ENCODE assay signal across 17 cellular contexts in the genomic region with DNA sequence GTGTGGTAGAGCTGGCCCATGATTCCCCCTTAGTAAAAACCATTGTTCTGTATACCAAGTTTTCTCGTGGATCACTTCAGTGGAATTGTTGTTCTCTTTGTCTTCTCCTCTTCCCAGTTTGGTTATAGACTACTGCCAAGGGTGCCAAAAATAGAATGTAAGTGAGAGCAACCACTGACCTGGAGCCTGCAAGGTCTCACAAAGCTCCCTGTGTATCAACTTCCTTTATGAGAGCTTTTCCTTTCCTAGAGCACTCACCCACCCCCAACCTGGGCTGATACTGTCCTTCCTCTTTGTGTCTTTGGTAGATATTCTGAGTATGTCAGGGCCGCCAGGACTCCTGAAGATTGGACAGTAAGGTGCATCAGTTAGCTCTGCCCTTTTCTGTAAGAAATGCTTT.
DNase-seq lines count a peak whose midpoint lies in the region; ATAC-seq and TF ChIP-seq lines count a peak whose summit lies in the region.
"Had no signal": no experiment of that assay in that cellular context is flagged by ENCODE, and none has a peak within 500 bp of the region (broad histone marks: within the 10 kb centered on the region; RNA-seq: fewer than 3 reads in every experiment).

No MANE protein-coding gene starts in this region.

- intact Hi-C loops in psoas muscle (cut with DNase I) = no loop called here
- intact Hi-C loops in activated T-helper 1 cell treated with anti-CD3 and anti-CD28 coated beads, Interleukin-12 subunit alpha, Interleukin-12 subunit beta, Interleukin-2, Interleukin-4 antibody, amounts not matched to agents 30 ng/mL and 10 ng/mL and 1 ng/mL, durations not matched to agents 14 hours and 24 hours and 36 hours (cut with micrococcal nuclease) = no loop called here

- in situ Hi-C loops in KBM-7 (cut with MboI; ENCODE audit: low pct_unique_long_range_greater_than_20kb, low sequenced_read_pairs) (no loop called here), SK-MEL-5 (cut with HindIII; ENCODE audit: low pct_unique_long_range_greater_than_20kb, low sequenced_read_pairs) (no loop called here)

- no peak for TF ChIP-seq EP300 in upper lobe of left lung (IDR thresholded peaks at IDR 0.05)

- H3K4me3 ChIP-seq in psoas muscle (no peak overlapping the region), upper lobe of left lung (no peak overlapping the region)
- H3K4me3 ChIP-seq: K562 had no signal

- ATAC-seq in psoas muscle (peak in 3 of 4 donors; percentile 58 to 63 (median 61)), upper lobe of left lung (ENCODE audit: low FRiP score in 2 of 2) (no peak)
- ATAC-seq: K562 had no signal

- 27 to 46% (median 45%) methylated on average over 2 of the region's 2 CpGs for WGBS in psoas muscle, 3 donors
- 69 to 72% methylated on average over 2 of the region's 2 CpGs for WGBS in upper lobe of left lung, 2 donors

- peaks cover 8% of the 10 kb centered on the region for H3K27me3 Mint-ChIP-seq in activated T-helper 1 cell treated with anti-CD3 and anti-CD28 coated beads, Interleukin-12 subunit alpha, Interleukin-12 subunit beta, Interleukin-2, Interleukin-4 antibody, amounts not matched to agents 30 ng/mL and 10 ng/mL and 1 ng/mL, durations not matched to agents 14 hours and 24 hours and 36 hours (ENCODE audit: insufficient read depth)

- no peak overlapping the region for H3K27ac ChIP-seq in psoas muscle
- H3K27ac ChIP-seq in upper lobe of left lung = no peak overlapping the region
- H3K27ac ChIP-seq: C4-2B had no signal

- no peak for TF ChIP-seq CTCF in psoas muscle (IDR thresholded peaks at IDR 0.05)
- no peak for TF ChIP-seq CTCF in upper lobe of left lung (IDR thresholded peaks at IDR 0.05)

- H3K27me3 ChIP-seq in psoas muscle (ENCODE audit: insufficient read depth in 3 of 3, low read length in 2 of 3) (no peaks in the 10 kb centered on the region), upper lobe of left lung (no peaks in the 10 kb centered on the region)

- H3K9me3 ChIP-seq in psoas muscle = no peaks in the 10 kb centered on the region
- H3K9me3 ChIP-seq in upper lobe of left lung = no peaks in the 10 kb centered on the region

- no peak overlapping the region for H3K4me3 Mint-ChIP-seq in activated T-helper 1 cell treated with anti-CD3 and anti-CD28 coated beads, Interleukin-12 subunit alpha, Interleukin-12 subunit beta, Interleukin-2, Interleukin-4 antibody, amounts not matched to agents 30 ng/mL and 10 ng/mL and 1 ng/mL, durations not matched to agents 14 hours and 24 hours and 36 hours

- DNase-seq in SKM-1 treated with dmso at 0.1 percent for 144 hours (lab: John Stamatoyannopoulos, UW; ENCODE audit: unreplicated experiment) (peak; percentile 46), SKM-1 (lab: John Stamatoyannopoulos, UW; ENCODE audit: unreplicated experiment) (no peak), KBM-7 (peak; percentile 51), SK-MEL-5 (ENCODE audit: low read depth, low spot score) (peak; percentile 60), psoas muscle (no peak), upper lobe of left lung (no peak), C1 segment of cervical spinal cord (lab: John Stamatoyannopoulos, UW) (no peak)
- no peak for DNase-seq in activated T-helper 1 cell treated with anti-CD3 and anti-CD28 coated beads, Interleukin-12 subunit alpha, Interleukin-12 subunit beta, Interleukin-2, Interleukin-4 antibody, amounts not matched to agents 30 ng/mL and 10 ng/mL and 1 ng/mL, durations not matched to agents 14 hours and 24 hours and 36 hours (ENCODE audit: low spot score)
- DNase-seq: DMS 273 treated with DMSO at 0.1 percent for 48 hours, GF-D8, GOT3, NCI-H1092 treated with DMSO at 0.1 percent for 48 hours, NCI-H2081 treated with DMSO at 0.1 percent for 48 hours, NCI-H510A treated with DMSO at 0.1 percent for 48 hours, NCI-H82 had no signal

- peaks cover 15% of the 10 kb centered on the region for H3K4me1 ChIP-seq in psoas muscle
- H3K4me1 ChIP-seq in upper lobe of left lung = no peaks in the 10 kb centered on the region

- peaks cover 3% of the 10 kb centered on the region for H3K4me1 Mint-ChIP-seq in activated T-helper 1 cell treated with anti-CD3 and anti-CD28 coated beads, Interleukin-12 subunit alpha, Interleukin-12 subunit beta, Interleukin-2, Interleukin-4 antibody, amounts not matched to agents 30 ng/mL and 10 ng/mL and 1 ng/mL, durations not matched to agents 14 hours and 24 hours and 36 hours (ENCODE audit: low read depth)

- no peak overlapping the region for H3K27ac Mint-ChIP-seq in activated T-helper 1 cell treated with anti-CD3 and anti-CD28 coated beads, Interleukin-12 subunit alpha, Interleukin-12 subunit beta, Interleukin-2, Interleukin-4 antibody, amounts not matched to agents 30 ng/mL and 10 ng/mL and 1 ng/mL, durations not matched to agents 14 hours and 24 hours and 36 hours

- H3K36me3 ChIP-seq in psoas muscle (ENCODE audit: insufficient read depth in 1 of 2, low read depth in 1 of 2) = no peaks in the 10 kb centered on the region
- H3K36me3 ChIP-seq in upper lobe of left lung = no peaks in the 10 kb centered on the region

- no peaks in the 10 kb centered on the region for H3K36me3 Mint-ChIP-seq in activated T-helper 1 cell treated with anti-CD3 and anti-CD28 coated beads, Interleukin-12 subunit alpha, Interleukin-12 subunit beta, Interleukin-2, Interleukin-4 antibody, amounts not matched to agents 30 ng/mL and 10 ng/mL and 1 ng/mL, durations not matched to agents 14 hours and 24 hours and 36 hours (ENCODE audit: low read depth)

- H3K9me3 Mint-ChIP-seq in activated T-helper 1 cell treated with anti-CD3 and anti-CD28 coated beads, Interleukin-12 subunit alpha, Interleukin-12 subunit beta, Interleukin-2, Interleukin-4 antibody, amounts not matched to agents 30 ng/mL and 10 ng/mL and 1 ng/mL, durations not matched to agents 14 hours and 24 hours and 36 hours = no peaks in the 10 kb centered on the region

- no peak for TF ChIP-seq POLR2A in upper lobe of left lung (IDR thresholded peaks at IDR 0.05)

Comparison
In these comparisons a context has a peak if more than half of its experiments do, and no peak if none do; other contexts are left out.
1. DNase-seq: peak in SKM-1 treated with dmso at 0.1 percent for 144 hours (single experiment), KBM-7 (single experiment) and SK-MEL-5 (single experiment); none in SKM-1 (single experiment), psoas muscle (0 of 2), upper lobe of left lung (0 of 2), C1 segment of cervical spinal cord (0 of 14) and activated T-helper 1 cell treated with anti-CD3 and anti-CD28 coated beads, Interleukin-12 subunit alpha, Interleukin-12 subunit beta, Interleukin-2, Interleukin-4 antibody, amounts not matched to agents 30 ng/mL and 10 ng/mL and 1 ng/mL, durations not matched to agents 14 hours and 24 hours and 36 hours (single experiment).
2. ATAC-seq: peak in psoas muscle (3 of 4); none in upper lobe of left lung (0 of 2).